In genomic region chr13:66305960-66306617, GRCh38 we compare ENCODE assay signal across 19 cellular contexts.
"Had no signal": no experiment of that assay in that cellular context is flagged by ENCODE, and none has a peak within 500 bp of the region (broad histone marks: within the 10 kb centered on the region; RNA-seq: fewer than 3 reads in every experiment).

No MANE protein-coding gene starts in this region.

- H3K36me3 ChIP-seq: heart left ventricle, prostate gland, vagina had no signal

- DNase-seq: activated CD4-positive, alpha-beta memory T cell treated with anti-CD3 and anti-CD28 coated beads, Interleukin-2, amount 10 ng/mL, durations not matched to agents 7 days and 5 days; activated CD4-positive, alpha-beta T cell treated with anti-CD3 and anti-CD28 coated beads for 36 hours; activated naive CD4-positive, alpha-beta T cell treated with anti-CD3 and anti-CD28 coated beads, Interleukin-2, amount 50 U/mL, for 16 hours; activated T-cell treated with anti-CD3 and anti-CD28 coated beads, Interleukin-2, amount 50 U/mL, for 24 hours; effector memory CD4-positive, alpha-beta T cell; heart left ventricle; nephron progenitor cell; occipital lobe; right cardiac atrium; small intestine; stimulated activated CD4-positive, alpha-beta T cell treated with anti-CD3 and anti-CD28 coated beads, Interleukin-4, amount 100 ng/mL, for 24 hours; stimulated activated naive CD4-positive, alpha-beta T cell treated with Interleukin-2 at 50 U/mL for 16 hours; substantia nigra had no signal

- FAIRE-seq: astrocyte, bronchial epithelial cell, small intestine had no signal

- ATAC-seq: activated CD4-positive, alpha-beta T cell treated with anti-CD3 and anti-CD28 coated beads for 36 hours; heart left ventricle; right cardiac atrium had no signal

- H3K27me3 ChIP-seq: heart left ventricle, tibial nerve, vagina had no signal

- H3K27ac ChIP-seq: epithelial cell of prostate, heart left ventricle, prostate gland, tibial nerve, vagina had no signal

- H3K4me3 ChIP-seq: heart left ventricle, prostate gland, tibial nerve, vagina had no signal

- H3K4me1 ChIP-seq: heart left ventricle, prostate gland, tibial nerve, vagina had no signal

- H3K9me3 ChIP-seq: heart left ventricle, prostate gland, tibial nerve, vagina had no signal
